ENCODE assay signal across 11 cellular contexts in genomic region chr11:59263225-59263894, GRCh38. TPM values are rescaled to one million over a fixed set of nuclear protein-coding genes. Genes with fewer than 3 reads are reported as not detected.
DNase-seq lines count a peak whose midpoint lies in the region; ATAC-seq and TF ChIP-seq lines count a peak whose summit lies in the region.
"Had no signal": no experiment of that assay in that cellular context is flagged by ENCODE, and none has a peak within 500 bp of the region (broad histone marks: within the 10 kb centered on the region; RNA-seq: fewer than 3 reads in every experiment).

No MANE protein-coding gene starts in this region.

- H3K9me2 ChIP-seq in SK-N-SH (no peaks in the 10 kb centered on the region), MM.1S (replicated peaks; ENCODE audit: insufficient read depth, low read length) (no peaks in the 10 kb centered on the region)

- dilution Hi-C loops in mammary epithelial cell (cut with HindIII; ENCODE audit: low sequenced_read_pairs), result no loop called here

- POLR2A ChIA-PET in SK-N-SH (lab: Yijun Ruan, JAX), result no interaction called here

- 0% methylated on average over 1 of the region's 9 CpGs for WGBS in SK-N-SH (ENCODE audit: low lambda C conversion rate)
- 82% methylated on average over 8 of the region's 9 CpGs for WGBS in mammary epithelial cell (ENCODE audit: low coverage, missing lambda C conversion rate)

- no peaks in the 10 kb centered on the region for H3K79me2 ChIP-seq in SK-N-SH (ENCODE audit: insufficient read depth)
- no peaks in the 10 kb centered on the region for H3K79me2 ChIP-seq in MM.1S (ENCODE audit: low read length)
- H3K79me2 ChIP-seq in mammary epithelial cell (ENCODE audit: insufficient read depth, low read length), result no peaks in the 10 kb centered on the region

- H3K4me1 ChIP-seq in SK-N-SH (ENCODE audit: control insufficient read depth in 1 of 2, insufficient read depth in 2 of 2, low read depth in 1 of 2, low read length in 1 of 2) (no peaks in the 10 kb centered on the region), MM.1S (ENCODE audit: low read length) (no peaks in the 10 kb centered on the region), mammary epithelial cell (ENCODE audit: insufficient read depth, low read length) (peaks cover 35% of the 10 kb centered on the region)
- H3K4me1 ChIP-seq: uterus had no signal

- intact Hi-C loops in mammary epithelial cell (cut with micrococcal nuclease) (loop anchor here (1.0 kb wide), 2 partner anchors 21 to 167 kb away; no protein-coding TSS in a partner anchor), sciatic nerve (cut with DNase I) (no loop called here)

- no peak for DNase-seq in SK-N-SH
- no peak for DNase-seq in MM.1S
- peak; percentile 16 for DNase-seq in mammary epithelial cell
- DNase-seq in retina, result peak; percentile 35
- DNase-seq in T-helper 2 cell, result no peak
- no peak for DNase-seq in G401 (ENCODE audit: low spot score)
- no peak for DNase-seq in sciatic nerve (ENCODE audit: low spot score)
- DNase-seq: left cardiac atrium, uterus had no signal

- H3K36me3 ChIP-seq in SK-N-SH (replicated peaks in 1 of 2; ENCODE audit: control insufficient read depth in 1 of 2, insufficient read depth in 2 of 2, low read length in 1 of 2), result no peaks in the 10 kb centered on the region
- H3K36me3 ChIP-seq in MM.1S (replicated peaks; ENCODE audit: insufficient read depth, low read length), result no peaks in the 10 kb centered on the region
- H3K36me3 ChIP-seq in mammary epithelial cell (ENCODE audit: insufficient read depth, low read length), result no peaks in the 10 kb centered on the region
- H3K36me3 ChIP-seq: uterus had no signal

- ATAC-seq in SK-N-SH treated with all-trans-retinoic acid at 6 μM for 48 hours (no peak), sciatic nerve (no peak)

- H3K27ac ChIP-seq in SK-N-SH (ENCODE audit: low read depth in 2 of 2, low read length in 1 of 2) (no peak overlapping the region), MM.1S (ENCODE audit: low read length) (no peak overlapping the region), mammary epithelial cell (ENCODE audit: insufficient read depth, low read depth, low read length) (no peak overlapping the region)
- H3K27ac ChIP-seq: uterus had no signal

- H3K9me3 ChIP-seq in SK-N-SH, result no peaks in the 10 kb centered on the region
- H3K9me3 ChIP-seq in MM.1S (replicated peaks; ENCODE audit: insufficient read depth, low read length), result no peaks in the 10 kb centered on the region
- no peaks in the 10 kb centered on the region for H3K9me3 ChIP-seq in mammary epithelial cell (replicated peaks; ENCODE audit: insufficient read depth, low read length)
- H3K9me3 ChIP-seq: uterus had no signal

- peaks cover 4% of the 10 kb centered on the region; the same call in 1 of the 2 replicates for H3K27me3 ChIP-seq in SK-N-SH (ENCODE audit: insufficient read depth)
- no peaks in the 10 kb centered on the region for H3K27me3 ChIP-seq in MM.1S (replicated peaks; ENCODE audit: insufficient read depth, low read length)
- H3K27me3 ChIP-seq in mammary epithelial cell (ENCODE audit: insufficient read depth, low read length), result no peaks in the 10 kb centered on the region
- H3K27me3 ChIP-seq: uterus had no signal

- H2AFZ ChIP-seq in SK-N-SH (ENCODE audit: low read depth) (no peak overlapping the region), MM.1S (ENCODE audit: low read length) (no peak overlapping the region), mammary epithelial cell (ENCODE audit: low read depth, low read length) (no peak overlapping the region)

- H3K9ac ChIP-seq in SK-N-SH (no peak overlapping the region), MM.1S (ENCODE audit: low read length) (no peak overlapping the region), mammary epithelial cell (ENCODE audit: insufficient read depth, low read length) (no peak overlapping the region)

- H4K20me1 ChIP-seq in SK-N-SH (ENCODE audit: insufficient read depth) (no peaks in the 10 kb centered on the region), MM.1S (ENCODE audit: insufficient read depth, low read length) (no peaks in the 10 kb centered on the region), mammary epithelial cell (ENCODE audit: insufficient read depth, low read length) (no peaks in the 10 kb centered on the region)

- H3F3A ChIP-seq in SK-N-SH (replicated peaks; ENCODE audit: insufficient read depth) (no peaks in the 10 kb centered on the region), MM.1S (ENCODE audit: insufficient read depth, low read length) (no peaks in the 10 kb centered on the region)

- no peak for TF ChIP-seq RAD21 in SK-N-SH (IDR thresholded peaks at IDR 0.05; ENCODE audit: low read length)

- no peak for TF ChIP-seq EP300 in SK-N-SH (IDR thresholded peaks at IDR 0.05; ENCODE audit: borderline replicate concordance in 1 of 2, low read depth in 1 of 2, low read length in 1 of 2)

- no TSS peak for BruUV-seq in mammary epithelial cell (replicated peaks; lab: Mats Ljungman, UMichigan)

- H3K4me3 ChIP-seq in SK-N-SH (ENCODE audit: low read depth in 2 of 2, low read length in 1 of 2) (no peak overlapping the region), MM.1S (ENCODE audit: low read length) (no peak overlapping the region), mammary epithelial cell (replicated peaks in 1 of 3; ENCODE audit: insufficient read depth in 1 of 3, low read depth in 2 of 3, low read length in 3 of 3) (no peak overlapping the region)
- H3K4me3 ChIP-seq: uterus had no signal

- CTCF ChIA-PET in SK-N-SH (lab: Yijun Ruan, JAX) (no interaction called here), mammary epithelial cell (lab: Charles Lee; ENCODE audit: low non-redundant PET) (interaction anchor here (0.6 kb wide), 1 partner anchor 57 kb away, joined by 3 read pairs; no protein-coding TSS in a partner anchor)

- H3K4me2 ChIP-seq in SK-N-SH (no peak overlapping the region), MM.1S (ENCODE audit: low read depth, low read length) (no peak overlapping the region), mammary epithelial cell (ENCODE audit: insufficient read depth, low read depth, low read length) (no peak overlapping the region)

- in situ Hi-C loops in mammary epithelial cell (cut with MboI; ENCODE audit: low sequenced_read_pairs in 2 of 2) (no loop called here), G401 (cut with HindIII; ENCODE audit: low sequenced_read_pairs) (no loop called here)

- 0 out of 2 replicates have a peak, but pooled peaks have one; percentile 9 for TF ChIP-seq CTCF in SK-N-SH (IDR thresholded peaks at IDR 0.05)
- peak; percentile 49 for TF ChIP-seq CTCF in MM.1S (IDR thresholded peaks at IDR 0.05; ENCODE audit: low read length)
- peak; percentile 46 to 75 for TF ChIP-seq CTCF in mammary epithelial cell (conservative IDR thresholded peaks at IDR 0.05 in 1 of 2, IDR thresholded peaks at IDR 0.05 in 1 of 2; ENCODE audit: extremely low read depth in 1 of 2, insufficient read depth in 1 of 2, low read depth in 1 of 2, low read length in 2 of 2)

TF ChIP-seq in SK-N-SH, 30 proteins besides CTCF, POLR2A, EP300 and RAD21:
- TF ChIP-seq FOXM1 (IDR thresholded peaks at IDR 0.05; ENCODE audit: low read depth) (no peak), TEAD4 (IDR thresholded peaks at IDR 0.05; ENCODE audit: borderline replicate concordance, insufficient read depth) (no peak), TAF1 (IDR thresholded peaks at IDR 0.05; ENCODE audit: borderline replicate concordance, low read depth, low read length) (no peak)
- TF ChIP-seq, protein P1, sequence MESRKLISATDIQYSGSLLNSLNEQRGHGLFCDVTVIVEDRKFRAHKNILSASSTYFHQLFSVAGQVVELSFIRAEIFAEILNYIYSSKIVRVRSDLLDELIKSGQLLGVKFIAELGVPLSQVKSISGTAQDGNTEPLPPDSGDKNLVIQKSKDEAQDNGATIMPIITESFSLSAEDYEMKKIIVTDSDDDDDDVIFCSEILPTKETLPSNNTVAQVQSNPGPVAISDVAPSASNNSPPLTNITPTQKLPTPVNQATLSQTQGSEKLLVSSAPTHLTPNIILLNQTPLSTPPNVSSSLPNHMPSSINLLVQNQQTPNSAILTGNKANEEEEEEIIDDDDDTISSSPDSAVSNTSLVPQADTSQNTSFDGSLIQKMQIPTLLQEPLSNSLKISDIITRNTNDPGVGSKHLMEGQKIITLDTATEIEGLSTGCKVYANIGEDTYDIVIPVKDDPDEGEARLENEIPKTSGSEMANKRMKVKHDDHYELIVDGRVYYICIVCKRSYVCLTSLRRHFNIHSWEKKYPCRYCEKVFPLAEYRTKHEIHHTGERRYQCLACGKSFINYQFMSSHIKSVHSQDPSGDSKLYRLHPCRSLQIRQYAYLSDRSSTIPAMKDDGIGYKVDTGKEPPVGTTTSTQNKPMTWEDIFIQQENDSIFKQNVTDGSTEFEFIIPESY (IDR thresholded peaks at IDR 0.05; ENCODE audit: borderline replicate concordance, low read depth), result no peak

TF ChIP-seq in SK-N-SH treated with all-trans-retinoic acid at 6 μM for 48 hours, 23 proteins besides CTCF, POLR2A, EP300 and RAD21 (continues in another document):
- TF ChIP-seq ZNF565 (CRISPR knock-in tag; conservative IDR thresholded peaks at IDR 0.05; ENCODE audit: low read depth), result no peak
- TF ChIP-seq, protein P2, sequence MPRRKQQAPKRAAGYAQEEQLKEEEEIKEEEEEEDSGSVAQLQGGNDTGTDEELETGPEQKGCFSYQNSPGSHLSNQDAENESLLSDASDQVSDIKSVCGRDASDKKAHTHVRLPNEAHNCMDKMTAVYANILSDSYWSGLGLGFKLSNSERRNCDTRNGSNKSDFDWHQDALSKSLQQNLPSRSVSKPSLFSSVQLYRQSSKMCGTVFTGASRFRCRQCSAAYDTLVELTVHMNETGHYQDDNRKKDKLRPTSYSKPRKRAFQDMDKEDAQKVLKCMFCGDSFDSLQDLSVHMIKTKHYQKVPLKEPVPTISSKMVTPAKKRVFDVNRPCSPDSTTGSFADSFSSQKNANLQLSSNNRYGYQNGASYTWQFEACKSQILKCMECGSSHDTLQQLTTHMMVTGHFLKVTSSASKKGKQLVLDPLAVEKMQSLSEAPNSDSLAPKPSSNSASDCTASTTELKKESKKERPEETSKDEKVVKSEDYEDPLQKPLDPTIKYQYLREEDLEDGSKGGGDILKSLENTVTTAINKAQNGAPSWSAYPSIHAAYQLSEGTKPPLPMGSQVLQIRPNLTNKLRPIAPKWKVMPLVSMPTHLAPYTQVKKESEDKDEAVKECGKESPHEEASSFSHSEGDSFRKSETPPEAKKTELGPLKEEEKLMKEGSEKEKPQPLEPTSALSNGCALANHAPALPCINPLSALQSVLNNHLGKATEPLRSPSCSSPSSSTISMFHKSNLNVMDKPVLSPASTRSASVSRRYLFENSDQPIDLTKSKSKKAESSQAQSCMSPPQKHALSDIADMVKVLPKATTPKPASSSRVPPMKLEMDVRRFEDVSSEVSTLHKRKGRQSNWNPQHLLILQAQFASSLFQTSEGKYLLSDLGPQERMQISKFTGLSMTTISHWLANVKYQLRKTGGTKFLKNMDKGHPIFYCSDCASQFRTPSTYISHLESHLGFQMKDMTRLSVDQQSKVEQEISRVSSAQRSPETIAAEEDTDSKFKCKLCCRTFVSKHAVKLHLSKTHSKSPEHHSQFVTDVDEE (CRISPR knock-in tag; IDR thresholded peaks at IDR 0.05), result no peak
- no peak for TF ChIP-seq ZNF70 (CRISPR knock-in tag; IDR thresholded peaks at IDR 0.05)

RNA-seq across cellular contexts. Expression of gene MPEG1, which starts 50.6 kb away (rescaled TPM):
- polyA plus RNA-seq in SK-N-SH (2012; rRNA removed), result not detected in 2 replicates
- not detected in 2 replicates for polyA plus RNA-seq in SK-N-SH (2012; cell fraction: cytosol; rRNA removed)
- polyA plus RNA-seq in SK-N-SH (2012; cell fraction: nucleus; rRNA removed), result not detected in 2 replicates
- total RNA-seq in mammary epithelial cell, result not detected
- not detected for polyA plus RNA-seq in mammary epithelial cell
- not detected for polyA minus RNA-seq in mammary epithelial cell
- total RNA-seq in G401 (2014; rRNA removed; shearing (Covaris generic)), result not detected in 2 replicates
- total RNA-seq in sciatic nerve, result 18.0 TPM
- total RNA-seq: NCI-H460 had no signal

Comparison
In these comparisons a context has a peak if more than half of its experiments do, and no peak if none do; other contexts are left out.
1. DNase-seq: peak in mammary epithelial cell (single experiment) and retina (single experiment); none in SK-N-SH (single experiment), MM.1S (single experiment), T-helper 2 cell (0 of 5), G401 (single experiment) and sciatic nerve (single experiment).
2. CTCF ChIP-seq: peak in every context shown above with its lines; median percentile 60 in mammary epithelial cell; 49 in MM.1S; 9 in SK-N-SH.
3. RNA of gene MPEG1, which starts 50.6 kb away (total RNA-seq): 18.0 TPM in sciatic nerve (single experiment); not detected in mammary epithelial cell and not detected in G401; every median in the first group is over 10 times any median in the second.